Comparison of ENCODE assay signal across 9 cellular contexts in genomic region chr1:206505702-206506375, GRCh38. TPM values are rescaled to one million over a fixed set of nuclear protein-coding genes. Genes with fewer than 3 reads are reported as not detected.
DNase-seq lines count a peak whose midpoint lies in the region; ATAC-seq and TF ChIP-seq lines count a peak whose summit lies in the region.
"Had no signal": no experiment of that assay in that cellular context is flagged by ENCODE, and none has a peak within 500 bp of the region (broad histone marks: within the 10 kb centered on the region; RNA-seq: fewer than 3 reads in every experiment).

No MANE protein-coding gene starts in this region.

- H4K20me1 ChIP-seq in GM23248 (ENCODE audit: insufficient read depth), result no peaks in the 10 kb centered on the region

- peak; percentile 49 for TF ChIP-seq CTCF in BE2C (IDR thresholded peaks at IDR 0.05; ENCODE audit: low read depth, low read length)
- peak; percentile 48 to 64 (median 60) for TF ChIP-seq CTCF in adrenal gland (IDR thresholded peaks at IDR 0.05)
- peak; percentile 53 to 73 (median 69) for TF ChIP-seq CTCF in right lobe of liver (IDR thresholded peaks at IDR 0.05)

- intact Hi-C loops in adrenal gland (cut with DNase I) (no loop called here), right lobe of liver (cut with DNase I) (no loop called here)

- H2AFZ ChIP-seq in GM23248, result no peak overlapping the region

- DNase-seq in BE2C, result no peak
- DNase-seq in GM23248, result peak; percentile 64
- DNase-seq in adrenal gland, result no peak
- peak in 1 of 3 donors; percentile 25 for DNase-seq in right lobe of liver
- no peak for DNase-seq in stimulated activated CD4-positive, alpha-beta T cell treated with anti-CD3 and anti-CD28 coated beads, Interleukin-15, amount 100 ng/mL, for 24 hours
- no peak for DNase-seq in NCI-H2029 treated with DMSO at 0.1 percent for 48 hours (lab: John Stamatoyannopoulos, UW)
- no peak for DNase-seq in NCI-H2171 treated with DMSO at 0.1 percent for 48 hours (lab: John Stamatoyannopoulos, UW)

- 52 to 54% methylated on average over 10 of the region's 10 CpGs for WGBS in GM23248 (ENCODE audit: low coverage in 1 of 2, low lambda C conversion rate in 2 of 2, missing lambda C conversion rate in 2 of 2), 2 experiments
- WGBS in adrenal gland, 4 donors, result 46 to 69% (median 61%) methylated on average over 10 of the region's 10 CpGs
- WGBS in right lobe of liver (ENCODE audit: insufficient coverage, low coverage, low lambda C conversion rate, missing lambda C conversion rate), result 15% methylated on average over 8 of the region's 10 CpGs

- peak in 2 of 4 donors; percentile 6 to 24 for ATAC-seq in right lobe of liver
- ATAC-seq in activated CD4-positive, CD25-positive, alpha-beta regulatory T cell treated with anti-CD3 and anti-CD28 coated beads, Interleukin-2, amount 50 U/mL, for 24 hours, result no peak

- H3K79me2 ChIP-seq in GM23248 (ENCODE audit: insufficient read depth), result no peaks in the 10 kb centered on the region

- H3K4me3 ChIP-seq in BE2C (ENCODE audit: low read depth, low read length), result no peak overlapping the region
- no peak overlapping the region for H3K4me3 ChIP-seq in GM23248
- peak overlapping the region in 1 of 4 donors; percentile 93 for H3K4me3 ChIP-seq in adrenal gland
- H3K4me3 ChIP-seq in right lobe of liver, result no peak overlapping the region

- no peaks in the 10 kb centered on the region for H3K9me2 ChIP-seq in GM23248 (ENCODE audit: insufficient read depth)

- no peaks in the 10 kb centered on the region for H3K4me1 ChIP-seq in BE2C
- H3K4me1 ChIP-seq in GM23248 (ENCODE audit: insufficient read depth), result peaks cover 43% of the 10 kb centered on the region
- peaks cover 41 to 65% of the 10 kb centered on the region in 2 donors for H3K4me1 ChIP-seq in adrenal gland (replicated peaks in 1 of 2)
- H3K4me1 ChIP-seq in right lobe of liver, result peaks cover 0 to 49% (median 11%) of the 10 kb centered on the region in 4 donors

- no peak overlapping the region for H3K4me2 ChIP-seq in GM23248 (ENCODE audit: unreplicated experiment)

- H3K9ac ChIP-seq in GM23248, result no peak overlapping the region

- H3K27ac ChIP-seq in GM23248, result no peak overlapping the region
- peak overlapping the region in 2 of 5 donors; percentile 41 to 75 for H3K27ac ChIP-seq in adrenal gland
- peak overlapping the region in 1 of 3 donors; percentile 95 for H3K27ac ChIP-seq in right lobe of liver
- H3K27ac ChIP-seq: epithelial cell of prostate had no signal

- in situ Hi-C loops in GM23248 (cut with MboI), result loop anchor here (10.0 kb wide), 1 partner anchor 79 kb away; no protein-coding TSS in a partner anchor

- no peak for TF ChIP-seq POLR2A in adrenal gland (IDR thresholded peaks at IDR 0.05)
- TF ChIP-seq POLR2A in right lobe of liver (IDR thresholded peaks at IDR 0.05), result no peak

- H3K36me3 ChIP-seq in BE2C, result no peaks in the 10 kb centered on the region
- no peaks in the 10 kb centered on the region for H3K36me3 ChIP-seq in GM23248 (ENCODE audit: low read depth)
- H3K36me3 ChIP-seq in adrenal gland (replicated peaks in 1 of 2), result no peaks in the 10 kb centered on the region
- no peaks in the 10 kb centered on the region for H3K36me3 ChIP-seq in right lobe of liver

- H3K9me3 ChIP-seq in BE2C (no peaks in the 10 kb centered on the region), GM23248 (ENCODE audit: low read depth) (no peaks in the 10 kb centered on the region), adrenal gland (replicated peaks in 1 of 3) (no peaks in the 10 kb centered on the region), right lobe of liver (no peaks in the 10 kb centered on the region)

- H3F3A ChIP-seq in GM23248 (ENCODE audit: insufficient read depth), result peaks cover 50% of the 10 kb centered on the region

- peaks cover 92% of the 10 kb centered on the region for H3K27me3 ChIP-seq in BE2C
- no peaks in the 10 kb centered on the region for H3K27me3 ChIP-seq in GM23248 (replicated peaks; ENCODE audit: insufficient read depth)
- no peaks in the 10 kb centered on the region for H3K27me3 ChIP-seq in adrenal gland
- H3K27me3 ChIP-seq in right lobe of liver, result no peaks in the 10 kb centered on the region

RNA-seq across cellular contexts. Expression of gene RASSF5, which starts 1.5 kb away (rescaled TPM):
- 1.3 TPM for polyA plus RNA-seq in BE2C (2012; ENCODE audit: insufficient read depth, insufficient read length, low read depth)
- total RNA-seq in GM23248 (2014; rRNA removed; shearing (Covaris generic)), result 0.22 and 0.89 TPM in 2 replicates
- polyA plus RNA-seq in GM23248 (2016; fragmentation: Nextera tagmentation; extraction: Ambion mirVana) (0.28 and 0.48 TPM in 2 replicates), adrenal gland (10 to 100 TPM in 2 of 3 donors, 1 to 10 TPM in 1; 9.3 to 25.2 (median 10.4) TPM)
- total RNA-seq in adrenal gland (10 to 100 TPM; 22.8 to 57.9 (median 38.7) TPM), right lobe of liver (10 to 100 TPM in 5 of 6 experiments, 1 to 10 TPM in 1; 8.1 to 18.8 (median 12.6) TPM)

RNA-seq across cellular contexts. Expression of gene IKBKE, which starts 35.6 kb away (rescaled TPM):
- polyA plus RNA-seq in BE2C (2012; ENCODE audit: insufficient read depth, insufficient read length, low read depth), result not detected
- total RNA-seq in GM23248 (2014; rRNA removed; shearing (Covaris generic)), result 12.5 and 17.7 TPM in 2 replicates
- 13.4 and 14.5 TPM in 2 replicates for polyA plus RNA-seq in GM23248 (2016; fragmentation: Nextera tagmentation; extraction: Ambion mirVana)
- 10 to 100 TPM in 1 of 8 donors, 1 to 10 TPM in 7; 3.6 to 11.1 (median 7.7) TPM for total RNA-seq in adrenal gland
- polyA plus RNA-seq in adrenal gland, result 1 to 10 TPM; 2.9 to 5.1 (median 3.5) TPM
- 1 to 10 TPM in 5 of 6 experiments, under 1 TPM in 1; 0.86 to 2.7 (median 1.9) TPM for total RNA-seq in right lobe of liver
